8 cellular contexts compared by ENCODE assay signal in the genomic region with DNA sequence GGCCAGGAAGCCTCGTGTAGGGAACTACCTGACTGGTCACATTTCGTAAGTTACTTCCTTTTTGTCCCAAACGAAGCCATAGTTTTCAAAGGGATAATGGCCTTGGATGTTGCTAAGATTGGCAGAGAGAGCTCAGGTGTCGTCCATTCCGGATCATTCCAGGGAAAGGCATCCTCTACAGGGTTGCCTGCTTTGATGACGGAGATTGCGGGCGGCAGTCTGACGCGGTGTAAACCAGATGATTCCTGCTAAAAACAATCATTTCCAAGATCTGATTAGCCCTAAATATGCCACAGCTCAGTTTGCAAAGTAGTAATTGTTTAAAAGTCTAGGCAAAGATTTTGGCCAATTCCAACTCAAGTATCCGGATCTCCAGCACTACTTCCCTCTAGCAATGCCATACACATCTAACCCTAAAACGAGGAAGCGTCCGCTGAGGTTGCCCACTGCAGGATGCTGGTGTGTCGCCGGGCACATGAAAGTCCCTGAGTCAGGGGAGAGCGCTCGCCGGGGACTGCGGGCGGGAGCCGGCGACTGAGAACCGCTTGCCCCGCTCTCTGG. TPM values are rescaled to one million over a fixed set of nuclear protein-coding genes. Genes with fewer than 3 reads are reported as not detected.
DNase-seq lines count a peak whose midpoint lies in the region; ATAC-seq, FAIRE-seq and TF ChIP-seq lines count a peak whose summit lies in the region.

No MANE protein-coding gene starts in this region.

- H3K4me3 Mint-ChIP-seq in astrocyte (ENCODE audit: unreplicated experiment) (peak overlapping the region; percentile 83), type B pancreatic cell (peak overlapping the region; percentile 91)

- H3K36me3 ChIP-seq in DOHH2 (ENCODE audit: control insufficient read depth, low read length), result peaks cover 5% of the 10 kb centered on the region
- no peaks in the 10 kb centered on the region for H3K36me3 ChIP-seq in astrocyte (ENCODE audit: insufficient read depth, low read length)
- no peaks in the 10 kb centered on the region for H3K36me3 ChIP-seq in right lobe of liver

- peaks cover 39% of the 10 kb centered on the region for H3K79me2 ChIP-seq in DOHH2 (ENCODE audit: control insufficient read depth, low read length)
- peaks cover 39% of the 10 kb centered on the region for H3K79me2 ChIP-seq in astrocyte (ENCODE audit: insufficient read depth, low read length)

- H3K27ac Mint-ChIP-seq in astrocyte (ENCODE audit: unreplicated experiment) (peak overlapping the region; percentile 75), type B pancreatic cell (peak overlapping the region; percentile 80)

- no peaks in the 10 kb centered on the region for H3K36me3 Mint-ChIP-seq in astrocyte (ENCODE audit: low read depth, unreplicated experiment)
- peaks cover 12% of the 10 kb centered on the region for H3K36me3 Mint-ChIP-seq in type B pancreatic cell

- no peak for TF ChIP-seq POLR2A in right lobe of liver (IDR thresholded peaks at IDR 0.05)

- no peaks in the 10 kb centered on the region for H3K9me2 ChIP-seq in DOHH2 (replicated peaks; ENCODE audit: control insufficient read depth, low read length)

- 7% methylated on average over 13 of the region's 25 CpGs for WGBS in right lobe of liver (ENCODE audit: insufficient coverage, low coverage, low lambda C conversion rate, missing lambda C conversion rate)

- peaks cover 2% of the 10 kb centered on the region for H3K9me3 Mint-ChIP-seq in astrocyte (ENCODE audit: unreplicated experiment)
- no peaks in the 10 kb centered on the region for H3K9me3 Mint-ChIP-seq in type B pancreatic cell

- intact Hi-C loops in right lobe of liver (cut with DNase I), result loop anchor here in 1 of 2 donors (10.0 kb wide), 1 partner anchor 136 kb away; no protein-coding TSS in a partner anchor

- H3K27ac ChIP-seq in DOHH2 (ENCODE audit: low read depth, low read length) (peak overlapping the region; percentile 70), astrocyte (ENCODE audit: low read depth, low read length) (peak overlapping the region; percentile 88), right lobe of liver (peak overlapping the region; percentile 35 to 79 (median 39))

- peaks cover 37% of the 10 kb centered on the region for H3K4me1 Mint-ChIP-seq in astrocyte (ENCODE audit: low read depth, unreplicated experiment)
- peaks cover 14% of the 10 kb centered on the region for H3K4me1 Mint-ChIP-seq in type B pancreatic cell (ENCODE audit: unreplicated experiment)

- peaks cover 8% of the 10 kb centered on the region for H3F3A ChIP-seq in DOHH2 (ENCODE audit: control insufficient read depth, insufficient read depth)

- DNase-seq in M059J (ENCODE audit: low read depth) (peak; percentile 65), astrocyte (ENCODE audit: low read depth) (peak; percentile 58), right lobe of liver (no peak), type B pancreatic cell (ENCODE audit: extremely low spot score, unreplicated experiment) (no peak), islet precursor cell (no peak)
- no peak for DNase-seq in activated CD4-positive, CD25-positive, alpha-beta regulatory T cell (lab: John Stamatoyannopoulos, UW)

- no peaks in the 10 kb centered on the region for H3K27me3 ChIP-seq in DOHH2 (ENCODE audit: control insufficient read depth, low read length)
- H3K27me3 ChIP-seq in astrocyte (ENCODE audit: insufficient read depth, low read length), result no peaks in the 10 kb centered on the region
- no peaks in the 10 kb centered on the region for H3K27me3 ChIP-seq in right lobe of liver

- H3K4me3 ChIP-seq in DOHH2 (ENCODE audit: low read length) (peak overlapping the region; percentile 84), astrocyte (ENCODE audit: insufficient read depth, low read depth, low read length) (peak overlapping the region; percentile 73), right lobe of liver (peak overlapping the region; percentile 62 to 94 (median 77))

- H3K9ac ChIP-seq in astrocyte (ENCODE audit: low read length), result peak overlapping the region; percentile 90

- H3K9me3 ChIP-seq in DOHH2 (ENCODE audit: control insufficient read depth, insufficient read depth, low read length) (no peaks in the 10 kb centered on the region), astrocyte (ENCODE audit: insufficient read depth, low read depth, low read length) (no peaks in the 10 kb centered on the region), right lobe of liver (no peaks in the 10 kb centered on the region)

- no peaks in the 10 kb centered on the region for H4K20me1 ChIP-seq in DOHH2 (ENCODE audit: control insufficient read depth, insufficient read depth, low read depth, low read length)
- H4K20me1 ChIP-seq in astrocyte (ENCODE audit: insufficient read depth, low read length), result peaks cover 30% of the 10 kb centered on the region

- H2AFZ ChIP-seq in astrocyte (ENCODE audit: low read depth, low read length), result peak overlapping the region; percentile 50

- FAIRE-seq in astrocyte (lab: Jason Lieb, UNC), result no peak

- H3K27me3 Mint-ChIP-seq in astrocyte (ENCODE audit: low read depth, unreplicated experiment) (peaks cover under 1% of the 10 kb centered on the region), type B pancreatic cell (peaks cover 15% of the 10 kb centered on the region)

- TF ChIP-seq CTCF in DOHH2 (IDR thresholded peaks at IDR 0.05; ENCODE audit: low read depth, low read length, poor library complexity, severe bottlenecking) (no peak), astrocyte (IDR thresholded peaks at IDR 0.05; ENCODE audit: insufficient read depth, low read depth, low read length) (no peak), right lobe of liver (IDR thresholded peaks at IDR 0.05) (no peak), type B pancreatic cell (conservative IDR thresholded peaks at IDR 0.05) (no peak)

- H3K4me1 ChIP-seq in DOHH2 (ENCODE audit: control insufficient read depth, low read length) (peaks cover 32% of the 10 kb centered on the region), astrocyte (ENCODE audit: insufficient read depth, low read length) (peaks cover 52% of the 10 kb centered on the region), right lobe of liver (peaks cover 0 to 26% (median 9%) of the 10 kb centered on the region in 4 donors)

- ATAC-seq in right lobe of liver, result no peak
- no peak for ATAC-seq in HG03571 (IDR thresholded peaks at IDR 0.05; ENCODE audit: unreplicated experiment)

- peak overlapping the region; percentile 96 for H3K4me2 ChIP-seq in DOHH2 (ENCODE audit: low read length)
- H3K4me2 ChIP-seq in astrocyte (ENCODE audit: low read length), result peak overlapping the region; percentile 97

RNA-seq across cellular contexts. Expression of a gene that starts 0.6 kb away (rescaled TPM):
- total RNA-seq in M059J (2014; rRNA removed; shearing (Covaris generic)), result 92.5 and 116 TPM in 2 replicates
- total RNA-seq in astrocyte, result 38.2 and 40.3 TPM in 2 replicates
- total RNA-seq in right lobe of liver, result 10 to 100 TPM in 3 of 6 experiments, 1 to 10 TPM in 3; 9.2 to 16.0 (median 10.2) TPM
- total RNA-seq in type B pancreatic cell (ENCODE audit: low replicate concordance), result 17.9 and 29.7 TPM in 2 replicates

RNA-seq across cellular contexts. Expression of a gene that starts 41.8 kb away (rescaled TPM):
- total RNA-seq in M059J (2014; rRNA removed; shearing (Covaris generic)), result 38.7 and 73.1 TPM in 2 replicates
- total RNA-seq in astrocyte (84.2 and 87.2 TPM in 2 replicates), right lobe of liver (10 to 100 TPM in 3 of 6 experiments, 1 to 10 TPM in 2, under 1 TPM in 1; 0.66 to 27.9 (median 8.4) TPM), type B pancreatic cell (ENCODE audit: low replicate concordance) (0.24 and 1.5 TPM in 2 replicates)

Comparison
In these comparisons a context has a peak if more than half of its experiments do, and no peak if none do; other contexts are left out.
1. DNase-seq: peak in M059J (single experiment) and astrocyte (single experiment); none in right lobe of liver (0 of 3), type B pancreatic cell (single experiment), activated CD4-positive, CD25-positive, alpha-beta regulatory T cell (0 of 4) and islet precursor cell (single experiment).
2. Peak in every context shown above with its lines, with median percentiles within 50 percentile points of each other: H3K27ac ChIP-seq and H3K4me3 ChIP-seq.